In the genomic region with DNA sequence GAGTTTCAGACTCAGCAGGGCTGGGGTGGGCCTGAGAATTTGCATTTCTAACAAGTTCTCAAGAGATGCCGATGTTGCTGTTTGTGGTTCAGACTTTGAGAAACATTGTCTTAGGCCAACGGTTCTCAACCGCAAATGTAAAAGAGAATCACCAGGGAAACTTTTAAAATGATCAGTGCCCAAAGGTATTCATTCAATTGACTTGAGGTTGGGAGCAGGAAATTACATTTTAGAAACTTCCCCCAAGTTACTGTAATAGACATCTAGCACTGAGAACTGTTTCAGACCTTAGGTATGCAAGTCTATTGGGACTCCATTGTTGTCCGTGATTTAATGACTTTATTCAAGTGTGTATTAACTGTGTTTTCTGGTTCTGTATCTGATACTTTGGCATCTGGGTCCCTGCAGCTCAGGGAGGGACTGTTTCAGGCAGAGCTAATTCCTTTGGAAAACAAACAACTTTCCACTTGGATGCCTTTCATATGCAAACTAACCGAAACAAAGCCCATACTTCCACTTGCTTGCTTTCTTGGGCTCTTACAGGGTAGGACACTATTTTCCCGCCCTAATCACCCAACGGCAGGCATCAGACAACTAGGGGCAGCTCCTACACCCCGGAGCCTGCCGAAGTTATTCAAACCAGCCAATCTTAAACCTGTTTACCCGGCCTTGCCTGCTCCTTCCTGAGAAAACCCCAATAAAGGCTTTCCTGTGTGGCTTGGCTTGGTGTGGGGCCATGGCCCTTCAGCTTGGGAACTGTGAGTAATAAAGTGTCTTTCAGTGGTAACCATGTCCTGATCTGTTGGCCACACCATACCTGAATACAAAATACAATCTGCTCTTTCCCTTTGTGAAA, we compare ENCODE assay signal across 1 cellular context.
TF ChIP-seq lines count a peak whose summit lies in the region.

No MANE protein-coding gene starts in this region.

TF ChIP-seq in GM12878, 131 proteins besides CTCF, POLR2A, EP300 and RAD21 (continued from another document and continues in another):
- TF ChIP-seq, protein P1, sequence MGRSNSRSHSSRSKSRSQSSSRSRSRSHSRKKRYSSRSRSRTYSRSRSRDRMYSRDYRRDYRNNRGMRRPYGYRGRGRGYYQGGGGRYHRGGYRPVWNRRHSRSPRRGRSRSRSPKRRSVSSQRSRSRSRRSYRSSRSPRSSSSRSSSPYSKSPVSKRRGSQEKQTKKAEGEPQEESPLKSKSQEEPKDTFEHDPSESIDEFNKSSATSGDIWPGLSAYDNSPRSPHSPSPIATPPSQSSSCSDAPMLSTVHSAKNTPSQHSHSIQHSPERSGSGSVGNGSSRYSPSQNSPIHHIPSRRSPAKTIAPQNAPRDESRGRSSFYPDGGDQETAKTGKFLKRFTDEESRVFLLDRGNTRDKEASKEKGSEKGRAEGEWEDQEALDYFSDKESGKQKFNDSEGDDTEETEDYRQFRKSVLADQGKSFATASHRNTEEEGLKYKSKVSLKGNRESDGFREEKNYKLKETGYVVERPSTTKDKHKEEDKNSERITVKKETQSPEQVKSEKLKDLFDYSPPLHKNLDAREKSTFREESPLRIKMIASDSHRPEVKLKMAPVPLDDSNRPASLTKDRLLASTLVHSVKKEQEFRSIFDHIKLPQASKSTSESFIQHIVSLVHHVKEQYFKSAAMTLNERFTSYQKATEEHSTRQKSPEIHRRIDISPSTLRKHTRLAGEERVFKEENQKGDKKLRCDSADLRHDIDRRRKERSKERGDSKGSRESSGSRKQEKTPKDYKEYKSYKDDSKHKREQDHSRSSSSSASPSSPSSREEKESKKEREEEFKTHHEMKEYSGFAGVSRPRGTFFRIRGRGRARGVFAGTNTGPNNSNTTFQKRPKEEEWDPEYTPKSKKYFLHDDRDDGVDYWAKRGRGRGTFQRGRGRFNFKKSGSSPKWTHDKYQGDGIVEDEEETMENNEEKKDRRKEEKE (IDR thresholded peaks at IDR 0.05): no peak
- TF ChIP-seq BACH1 (IDR thresholded peaks at IDR 0.05; ENCODE audit: borderline replicate concordance) (peak; percentile 52; the same call in 1 of the 2 replicates), STAT1 (conservative IDR thresholded peaks at IDR 0.05) (no peak), CREM (IDR thresholded peaks at IDR 0.05; ENCODE audit: low read depth) (peak; percentile 86), MTA3 (IDR thresholded peaks at IDR 0.05; ENCODE audit: borderline replicate concordance, low read length) (0 out of 2 replicates have a peak, but pooled peaks have one; percentile 25), RB1 (IDR thresholded peaks at IDR 0.05; ENCODE audit: borderline replicate concordance) (no peak), HCFC1 (IDR thresholded peaks at IDR 0.05; ENCODE audit: low read length) (no peak), TCF12 (IDR thresholded peaks at IDR 0.05; ENCODE audit: low read depth, low read length) (peak; percentile 74; the same call in 1 of the 2 replicates), ZNF622 (IDR thresholded peaks at IDR 0.05) (no peak), SIX5 (IDR thresholded peaks at IDR 0.05; ENCODE audit: low read depth, low read length, severe bottlenecking) (no peak), YY1 (IDR thresholded peaks at IDR 0.05; ENCODE audit: low read depth, low read length) (peak; percentile 14; the same call in 1 of the 2 replicates), SP1 (IDR thresholded peaks at IDR 0.05; ENCODE audit: low read depth, low read length) (peak; percentile 75), ZNF207 (IDR thresholded peaks at IDR 0.05; ENCODE audit: borderline replicate concordance) (no peak), MYC (IDR thresholded peaks at IDR 0.05; ENCODE audit: insufficient read depth, insufficient read length, insufficient replicate concordance, low read length, severe bottlenecking) (no peak), PAX5 (IDR thresholded peaks at IDR 0.05; ENCODE audit: borderline replicate concordance, low read depth, low read length) (peak; percentile 84), SMARCA5 (IDR thresholded peaks at IDR 0.05) (peak; percentile 84; the same call in 1 of the 2 replicates), IRF4 (IDR thresholded peaks at IDR 0.05; ENCODE audit: low read depth, low read length) (peak; percentile 97), RELB (IDR thresholded peaks at IDR 0.05; ENCODE audit: low read depth) (peak; percentile 67), WRNIP1 (IDR thresholded peaks at IDR 0.05; ENCODE audit: borderline replicate concordance, low read depth, low read length) (no peak), LARP7 (IDR thresholded peaks at IDR 0.05) (0 out of 2 replicates have a peak, but pooled peaks have one; percentile 7), SIN3A (IDR thresholded peaks at IDR 0.05; ENCODE audit: low read depth, low read length) (no peak), REST (IDR thresholded peaks at IDR 0.05; ENCODE audit: low read depth, low read length) (no peak; the same call in 1 of the 2 replicates), ATF2 (IDR thresholded peaks at IDR 0.05; ENCODE audit: low read length) (peak; percentile 95), PKNOX1 (IDR thresholded peaks at IDR 0.05) (peak; percentile 29; the same call in 1 of the 2 replicates), NR2F1 (conservative IDR thresholded peaks at IDR 0.05) (peak; percentile 68), GATAD2B (conservative IDR thresholded peaks at IDR 0.05; ENCODE audit: low read depth) (peak; percentile 79), ZNF592 (IDR thresholded peaks at IDR 0.05) (0 out of 2 replicates have a peak, but pooled peaks have one; percentile 2)
- TF ChIP-seq, protein P2, sequence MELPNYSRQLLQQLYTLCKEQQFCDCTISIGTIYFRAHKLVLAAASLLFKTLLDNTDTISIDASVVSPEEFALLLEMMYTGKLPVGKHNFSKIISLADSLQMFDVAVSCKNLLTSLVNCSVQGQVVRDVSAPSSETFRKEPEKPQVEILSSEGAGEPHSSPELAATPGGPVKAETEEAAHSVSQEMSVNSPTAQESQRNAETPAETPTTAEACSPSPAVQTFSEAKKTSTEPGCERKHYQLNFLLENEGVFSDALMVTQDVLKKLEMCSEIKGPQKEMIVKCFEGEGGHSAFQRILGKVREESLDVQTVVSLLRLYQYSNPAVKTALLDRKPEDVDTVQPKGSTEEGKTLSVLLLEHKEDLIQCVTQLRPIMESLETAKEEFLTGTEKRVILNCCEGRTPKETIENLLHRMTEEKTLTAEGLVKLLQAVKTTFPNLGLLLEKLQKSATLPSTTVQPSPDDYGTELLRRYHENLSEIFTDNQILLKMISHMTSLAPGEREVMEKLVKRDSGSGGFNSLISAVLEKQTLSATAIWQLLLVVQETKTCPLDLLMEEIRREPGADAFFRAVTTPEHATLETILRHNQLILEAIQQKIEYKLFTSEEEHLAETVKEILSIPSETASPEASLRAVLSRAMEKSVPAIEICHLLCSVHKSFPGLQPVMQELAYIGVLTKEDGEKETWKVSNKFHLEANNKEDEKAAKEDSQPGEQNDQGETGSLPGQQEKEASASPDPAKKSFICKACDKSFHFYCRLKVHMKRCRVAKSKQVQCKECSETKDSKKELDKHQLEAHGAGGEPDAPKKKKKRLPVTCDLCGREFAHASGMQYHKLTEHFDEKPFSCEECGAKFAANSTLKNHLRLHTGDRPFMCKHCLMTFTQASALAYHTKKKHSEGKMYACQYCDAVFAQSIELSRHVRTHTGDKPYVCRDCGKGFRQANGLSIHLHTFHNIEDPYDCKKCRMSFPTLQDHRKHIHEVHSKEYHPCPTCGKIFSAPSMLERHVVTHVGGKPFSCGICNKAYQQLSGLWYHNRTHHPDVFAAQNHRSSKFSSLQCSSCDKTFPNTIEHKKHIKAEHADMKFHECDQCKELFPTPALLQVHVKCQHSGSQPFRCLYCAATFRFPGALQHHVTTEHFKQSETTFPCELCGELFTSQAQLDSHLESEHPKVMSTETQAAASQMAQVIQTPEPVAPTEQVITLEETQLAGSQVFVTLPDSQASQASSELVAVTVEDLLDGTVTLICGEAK (IDR thresholded peaks at IDR 0.05; ENCODE audit: borderline replicate concordance): no peak
- TF ChIP-seq, protein P3, sequence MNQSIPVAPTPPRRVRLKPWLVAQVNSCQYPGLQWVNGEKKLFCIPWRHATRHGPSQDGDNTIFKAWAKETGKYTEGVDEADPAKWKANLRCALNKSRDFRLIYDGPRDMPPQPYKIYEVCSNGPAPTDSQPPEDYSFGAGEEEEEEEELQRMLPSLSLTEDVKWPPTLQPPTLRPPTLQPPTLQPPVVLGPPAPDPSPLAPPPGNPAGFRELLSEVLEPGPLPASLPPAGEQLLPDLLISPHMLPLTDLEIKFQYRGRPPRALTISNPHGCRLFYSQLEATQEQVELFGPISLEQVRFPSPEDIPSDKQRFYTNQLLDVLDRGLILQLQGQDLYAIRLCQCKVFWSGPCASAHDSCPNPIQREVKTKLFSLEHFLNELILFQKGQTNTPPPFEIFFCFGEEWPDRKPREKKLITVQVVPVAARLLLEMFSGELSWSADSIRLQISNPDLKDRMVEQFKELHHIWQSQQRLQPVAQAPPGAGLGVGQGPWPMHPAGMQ (IDR thresholded peaks at IDR 0.05; ENCODE audit: borderline replicate concordance): no peak
